1 cellular context compared by ENCODE assay signal in the genomic region with DNA sequence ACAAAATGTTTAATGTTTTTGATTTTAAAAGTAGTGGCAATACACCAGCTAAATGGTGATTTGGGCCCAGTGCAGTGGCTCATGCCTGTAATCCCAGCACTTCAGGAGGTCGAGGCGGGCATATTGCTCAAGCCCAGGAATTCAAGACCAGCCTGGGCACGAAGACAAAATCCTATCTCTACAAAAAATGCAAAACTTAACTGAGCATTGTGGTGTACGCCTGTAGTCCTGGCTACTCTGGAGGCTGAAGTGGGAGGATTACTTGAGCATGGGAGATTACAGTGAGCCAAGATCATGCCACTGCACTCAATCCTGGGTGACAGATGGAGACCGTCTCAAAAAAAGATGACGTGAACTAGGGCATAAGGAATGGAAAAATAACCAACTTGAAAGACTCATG.
TF ChIP-seq lines count a peak whose summit lies in the region.

No MANE protein-coding gene starts in this region.

TF ChIP-seq in WTC11, 78 proteins besides CTCF, POLR2A, EP300 and RAD21 (continued from another document):
- TF ChIP-seq, protein P1, sequence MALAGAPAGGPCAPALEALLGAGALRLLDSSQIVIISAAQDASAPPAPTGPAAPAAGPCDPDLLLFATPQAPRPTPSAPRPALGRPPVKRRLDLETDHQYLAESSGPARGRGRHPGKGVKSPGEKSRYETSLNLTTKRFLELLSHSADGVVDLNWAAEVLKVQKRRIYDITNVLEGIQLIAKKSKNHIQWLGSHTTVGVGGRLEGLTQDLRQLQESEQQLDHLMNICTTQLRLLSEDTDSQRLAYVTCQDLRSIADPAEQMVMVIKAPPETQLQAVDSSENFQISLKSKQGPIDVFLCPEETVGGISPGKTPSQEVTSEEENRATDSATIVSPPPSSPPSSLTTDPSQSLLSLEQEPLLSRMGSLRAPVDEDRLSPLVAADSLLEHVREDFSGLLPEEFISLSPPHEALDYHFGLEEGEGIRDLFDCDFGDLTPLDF (CRISPR knock-in tag; IDR thresholded peaks at IDR 0.05) = no peak
- no peak for TF ChIP-seq NFYB (CRISPR knock-in tag; conservative IDR thresholded peaks at IDR 0.05; ENCODE audit: low read depth)
TF ChIP-seq in WTC11: peak in this region for 0.
